In the genomic region with DNA sequence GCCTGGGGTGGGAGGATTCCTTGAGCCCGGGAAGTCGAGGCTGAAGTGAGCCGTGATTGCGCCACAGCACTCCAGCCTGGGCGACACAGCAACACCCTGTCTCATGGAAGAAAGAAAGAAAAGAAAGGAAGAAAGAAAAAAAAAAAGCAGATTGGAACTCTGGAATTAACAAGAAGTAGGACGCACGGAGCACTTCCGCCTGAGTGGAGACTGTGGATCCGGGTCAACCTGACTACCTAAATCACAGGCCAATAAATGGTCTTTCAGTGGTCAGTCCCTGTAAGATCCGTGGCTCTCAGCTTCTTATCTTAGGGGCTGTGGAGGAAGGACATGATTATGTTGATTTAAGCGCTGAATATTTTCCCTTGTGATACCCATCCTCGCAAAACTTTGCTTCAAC, we compare ENCODE assay signal across 24 cellular contexts. TPM values are rescaled to one million over a fixed set of nuclear protein-coding genes. Genes with fewer than 3 reads are reported as not detected.
DNase-seq lines count a peak whose midpoint lies in the region; ATAC-seq, FAIRE-seq and TF ChIP-seq lines count a peak whose summit lies in the region.
"Had no signal": no experiment of that assay in that cellular context is flagged by ENCODE, and none has a peak within 500 bp of the region (broad histone marks: within the 10 kb centered on the region; RNA-seq: fewer than 3 reads in every experiment).

No MANE protein-coding gene starts in this region.

- no peak for DNase-seq in stimulated activated naive CD8-positive, alpha-beta T cell treated with anti-CD3 and anti-CD28 coated beads, Interleukin-15, amount 100 ng/mL, for 72 hours
- no peak for DNase-seq in activated T-helper 2 cell treated with anti-CD3 and anti-CD28 coated beads, Interferon-gamma antibody, Interleukin-2, Interleukin-4, amounts not matched to agents 10 μg/mL and 5 μg/mL and 100 μg/mL, durations not matched to agents 14 hours and 24 hours and 36 hours (ENCODE audit: low spot score)
- DNase-seq in NCI-H146 treated with DMSO at 0.1 percent for 48 hours (lab: John Stamatoyannopoulos, UW; ENCODE audit: unreplicated experiment) (no peak), NCI-H526 (lab: John Stamatoyannopoulos, UW) (no peak), pons (ENCODE audit: low spot score) (no peak), small intestine (no peak)
- DNase-seq: activated CD4-positive, alpha-beta memory T cell treated with anti-CD3 and anti-CD28 coated beads, Interleukin-2, amount 10 ng/mL, durations not matched to agents 7 days and 5 days; activated T-cell treated with anti-CD3 and anti-CD28 coated beads, Interleukin-2, amount 50 U/mL, for 24 hours; dorsolateral prefrontal cortex; EL; glutamatergic neuron; immature natural killer cell; MV-4-11; NCI-H2029 treated with DMSO at 0.1 percent for 48 hours; stimulated activated CD4-positive, alpha-beta T cell treated with anti-CD3 and anti-CD28 coated beads, Interleukin-4, amount 100 ng/mL, for 1 hour had no signal

- intact Hi-C loops in activated T-helper 2 cell treated with anti-CD3 and anti-CD28 coated beads, Interferon-gamma antibody, Interleukin-2, Interleukin-4, amounts not matched to agents 10 μg/mL and 5 μg/mL and 100 μg/mL, durations not matched to agents 14 hours and 24 hours and 36 hours (cut with micrococcal nuclease): loop anchor here (5.0 kb wide), 2 partner anchors 136 to 196 kb away; partner anchors contain the start of gene TSEN2

- peaks cover 12% of the 10 kb centered on the region for H3K4me1 Mint-ChIP-seq in stimulated activated naive CD8-positive, alpha-beta T cell treated with anti-CD3 and anti-CD28 coated beads, Interleukin-15, Interleukin-2, amounts not matched to agents 100 ng/mL and 50 ng/mL, for 24 hours (ENCODE audit: low read depth)
- peaks cover 18% of the 10 kb centered on the region for H3K4me1 Mint-ChIP-seq in stimulated activated naive CD8-positive, alpha-beta T cell treated with anti-CD3 and anti-CD28 coated beads, Interleukin-15, amount 100 ng/mL, for 72 hours
- H3K4me1 Mint-ChIP-seq in activated T-helper 2 cell treated with anti-CD3 and anti-CD28 coated beads, Interferon-gamma antibody, Interleukin-2, Interleukin-4, amounts not matched to agents 10 μg/mL and 5 μg/mL and 100 μg/mL, durations not matched to agents 14 hours and 24 hours and 36 hours (ENCODE audit: low read depth): peaks cover 13% of the 10 kb centered on the region
- peaks cover 17% of the 10 kb centered on the region for H3K4me1 Mint-ChIP-seq in nephron

- H3K27me3 ChIP-seq in small intestine (ENCODE audit: control insufficient read depth in 2 of 2, insufficient read depth in 2 of 2, low read length in 2 of 2): peaks cover 0 to 9% of the 10 kb centered on the region in 2 donors
- H3K27me3 ChIP-seq: ovary had no signal

- H3K27me3 Mint-ChIP-seq in stimulated activated naive CD8-positive, alpha-beta T cell treated with anti-CD3 and anti-CD28 coated beads, Interleukin-15, Interleukin-2, amounts not matched to agents 100 ng/mL and 50 ng/mL, for 24 hours: peaks cover 70% of the 10 kb centered on the region
- H3K27me3 Mint-ChIP-seq in stimulated activated naive CD8-positive, alpha-beta T cell treated with anti-CD3 and anti-CD28 coated beads, Interleukin-15, amount 100 ng/mL, for 72 hours: peaks cover 66% of the 10 kb centered on the region
- H3K27me3 Mint-ChIP-seq in activated T-helper 2 cell treated with anti-CD3 and anti-CD28 coated beads, Interferon-gamma antibody, Interleukin-2, Interleukin-4, amounts not matched to agents 10 μg/mL and 5 μg/mL and 100 μg/mL, durations not matched to agents 14 hours and 24 hours and 36 hours (ENCODE audit: low read depth): peaks cover 37% of the 10 kb centered on the region
- peaks cover 61% of the 10 kb centered on the region for H3K27me3 Mint-ChIP-seq in nephron (ENCODE audit: low read depth)

- H3K4me3 ChIP-seq in small intestine (ENCODE audit: low read depth in 1 of 2, low read length in 2 of 2): no peak overlapping the region
- H3K4me3 ChIP-seq: K562 had no signal

- no peaks in the 10 kb centered on the region for H3K9me3 Mint-ChIP-seq in stimulated activated naive CD8-positive, alpha-beta T cell treated with anti-CD3 and anti-CD28 coated beads, Interleukin-15, Interleukin-2, amounts not matched to agents 100 ng/mL and 50 ng/mL, for 24 hours
- no peaks in the 10 kb centered on the region for H3K9me3 Mint-ChIP-seq in stimulated activated naive CD8-positive, alpha-beta T cell treated with anti-CD3 and anti-CD28 coated beads, Interleukin-15, amount 100 ng/mL, for 72 hours
- H3K9me3 Mint-ChIP-seq in activated T-helper 2 cell treated with anti-CD3 and anti-CD28 coated beads, Interferon-gamma antibody, Interleukin-2, Interleukin-4, amounts not matched to agents 10 μg/mL and 5 μg/mL and 100 μg/mL, durations not matched to agents 14 hours and 24 hours and 36 hours: no peaks in the 10 kb centered on the region
- H3K9me3 Mint-ChIP-seq in nephron: no peaks in the 10 kb centered on the region
- H3K9me3 Mint-ChIP-seq: activated CD4-positive, alpha-beta memory T cell treated with anti-CD3 and anti-CD28 coated beads, Interleukin-2, amount 10 ng/mL, durations not matched to agents 7 days and 5 days; activated naive CD4-positive, alpha-beta T cell treated with anti-CD3 and anti-CD28 coated beads, Interleukin-2, amount 50 U/mL, for 24 hours had no signal

- no peak overlapping the region for H3K27ac Mint-ChIP-seq in stimulated activated naive CD8-positive, alpha-beta T cell treated with anti-CD3 and anti-CD28 coated beads, Interleukin-15, Interleukin-2, amounts not matched to agents 100 ng/mL and 50 ng/mL, for 24 hours
- H3K27ac Mint-ChIP-seq in stimulated activated naive CD8-positive, alpha-beta T cell treated with anti-CD3 and anti-CD28 coated beads, Interleukin-15, amount 100 ng/mL, for 72 hours: no peak overlapping the region
- H3K27ac Mint-ChIP-seq in activated T-helper 2 cell treated with anti-CD3 and anti-CD28 coated beads, Interferon-gamma antibody, Interleukin-2, Interleukin-4, amounts not matched to agents 10 μg/mL and 5 μg/mL and 100 μg/mL, durations not matched to agents 14 hours and 24 hours and 36 hours: peak overlapping the region; percentile 16
- peak overlapping the region; percentile 89 to 95 (median 93) for H3K27ac Mint-ChIP-seq in nephron
- H3K27ac Mint-ChIP-seq: activated CD4-positive, alpha-beta memory T cell treated with anti-CD3 and anti-CD28 coated beads, Interleukin-2, amount 10 ng/mL, durations not matched to agents 7 days and 5 days; activated naive CD4-positive, alpha-beta T cell treated with anti-CD3 and anti-CD28 coated beads, Interleukin-2, amount 50 U/mL, for 24 hours; activated T-cell treated with anti-CD3 and anti-CD28 coated beads, Interleukin-2, amount 50 U/mL, for 24 hours had no signal

- peak overlapping the region; percentile 70 for H3K4me3 Mint-ChIP-seq in stimulated activated naive CD8-positive, alpha-beta T cell treated with anti-CD3 and anti-CD28 coated beads, Interleukin-15, Interleukin-2, amounts not matched to agents 100 ng/mL and 50 ng/mL, for 24 hours
- H3K4me3 Mint-ChIP-seq in stimulated activated naive CD8-positive, alpha-beta T cell treated with anti-CD3 and anti-CD28 coated beads, Interleukin-15, amount 100 ng/mL, for 72 hours: no peak overlapping the region
- H3K4me3 Mint-ChIP-seq in activated T-helper 2 cell treated with anti-CD3 and anti-CD28 coated beads, Interferon-gamma antibody, Interleukin-2, Interleukin-4, amounts not matched to agents 10 μg/mL and 5 μg/mL and 100 μg/mL, durations not matched to agents 14 hours and 24 hours and 36 hours (ENCODE audit: low read depth): peak overlapping the region; percentile 71
- H3K4me3 Mint-ChIP-seq in nephron: peak overlapping the region; percentile 84 to 92 (median 90)

- H3K36me3 ChIP-seq in small intestine (ENCODE audit: control insufficient read depth in 2 of 2, insufficient read depth in 2 of 2, low read length in 2 of 2): no peaks in the 10 kb centered on the region
- H3K36me3 ChIP-seq: esophagus muscularis mucosa, HAP-1, ovary had no signal

- H3K27ac ChIP-seq in small intestine (ENCODE audit: low read depth in 1 of 2, low read length in 1 of 2): no peak overlapping the region
- H3K27ac ChIP-seq: VCaP had no signal

- no peaks in the 10 kb centered on the region for H3K36me3 Mint-ChIP-seq in stimulated activated naive CD8-positive, alpha-beta T cell treated with anti-CD3 and anti-CD28 coated beads, Interleukin-15, Interleukin-2, amounts not matched to agents 100 ng/mL and 50 ng/mL, for 24 hours (ENCODE audit: low read depth)
- no peaks in the 10 kb centered on the region for H3K36me3 Mint-ChIP-seq in activated T-helper 2 cell treated with anti-CD3 and anti-CD28 coated beads, Interferon-gamma antibody, Interleukin-2, Interleukin-4, amounts not matched to agents 10 μg/mL and 5 μg/mL and 100 μg/mL, durations not matched to agents 14 hours and 24 hours and 36 hours (ENCODE audit: low read depth)
- no peaks in the 10 kb centered on the region for H3K36me3 Mint-ChIP-seq in nephron (ENCODE audit: low read depth)
- H3K36me3 Mint-ChIP-seq: activated naive CD4-positive, alpha-beta T cell treated with anti-CD3 and anti-CD28 coated beads, Interleukin-2, amount 50 U/mL, for 24 hours had no signal

- FAIRE-seq in small intestine (lab: Jason Lieb, UNC): no peak
- FAIRE-seq: bronchial epithelial cell, K562 had no signal

- no peak for TF ChIP-seq CTCF in nephron (IDR thresholded peaks at IDR 0.05; ENCODE audit: unreplicated experiment in 3 of 3)

- H3K9me3 ChIP-seq in small intestine (ENCODE audit: control insufficient read depth, low read depth): no peaks in the 10 kb centered on the region
- H3K9me3 ChIP-seq: HAP-1, ovary had no signal

- 87 to 89% (median 88%) methylated on average over 12 of the region's 12 CpGs for WGBS in small intestine, 3 donors

- H3K4me1 ChIP-seq in small intestine (ENCODE audit: control insufficient read depth in 2 of 2, insufficient read depth in 1 of 2, low read depth in 1 of 2, low read length in 1 of 2): no peaks in the 10 kb centered on the region

- no peak for ATAC-seq in stimulated activated naive CD8-positive, alpha-beta T cell treated with anti-CD3 and anti-CD28 coated beads, Interleukin-15, amount 100 ng/mL, for 72 hours
- ATAC-seq: K562 had no signal

RNA-seq across cellular contexts. Expression of gene PPARG, which starts 2.4 kb away (rescaled TPM):
- 40.1 and 43.6 TPM in 2 replicates for total RNA-seq in activated T-helper 2 cell treated with anti-CD3 and anti-CD28 coated beads, Interferon-gamma antibody, Interleukin-2, Interleukin-4, amounts not matched to agents 10 μg/mL and 5 μg/mL and 100 μg/mL, durations not matched to agents 14 hours and 24 hours and 36 hours
- polyA plus RNA-seq in small intestine: 10 to 100 TPM; 21.3 to 40.3 (median 39.8) TPM
- total RNA-seq: K562 had no signal
- polyA plus RNA-seq: immature natural killer cell, K562 had no signal

Comparison
In these comparisons a context has a peak if more than half of its experiments do, and no peak if none do; other contexts are left out.
1. H3K4me3 Mint-ChIP-seq: peak in stimulated activated naive CD8-positive, alpha-beta T cell treated with anti-CD3 and anti-CD28 coated beads, Interleukin-15, Interleukin-2, amounts not matched to agents 100 ng/mL and 50 ng/mL, for 24 hours (single experiment), activated T-helper 2 cell treated with anti-CD3 and anti-CD28 coated beads, Interferon-gamma antibody, Interleukin-2, Interleukin-4, amounts not matched to agents 10 μg/mL and 5 μg/mL and 100 μg/mL, durations not matched to agents 14 hours and 24 hours and 36 hours (single experiment) and nephron (3 of 3); none in stimulated activated naive CD8-positive, alpha-beta T cell treated with anti-CD3 and anti-CD28 coated beads, Interleukin-15, amount 100 ng/mL, for 72 hours (0 of 2).
2. H3K27ac Mint-ChIP-seq: peak in activated T-helper 2 cell treated with anti-CD3 and anti-CD28 coated beads, Interferon-gamma antibody, Interleukin-2, Interleukin-4, amounts not matched to agents 10 μg/mL and 5 μg/mL and 100 μg/mL, durations not matched to agents 14 hours and 24 hours and 36 hours (single experiment) and nephron (3 of 3); none in stimulated activated naive CD8-positive, alpha-beta T cell treated with anti-CD3 and anti-CD28 coated beads, Interleukin-15, Interleukin-2, amounts not matched to agents 100 ng/mL and 50 ng/mL, for 24 hours (single experiment) and stimulated activated naive CD8-positive, alpha-beta T cell treated with anti-CD3 and anti-CD28 coated beads, Interleukin-15, amount 100 ng/mL, for 72 hours (0 of 2).